In genomic region chr13:38452656-38453055, GRCh38 we compare ENCODE assay signal across 2 cellular contexts.
TF ChIP-seq lines count a peak whose summit lies in the region.

No MANE protein-coding gene starts in this region.

TF ChIP-seq in HepG2, 621 proteins besides CTCF, POLR2A, EP300 and RAD21 (continued from another document):
- no peak for TF ChIP-seq ONECUT2 (CRISPR knock-in tag; IDR thresholded peaks at IDR 0.05)
- TF ChIP-seq GLI4 (CRISPR knock-in tag; IDR thresholded peaks at IDR 0.05; ENCODE audit: borderline replicate concordance): no peak
- TF ChIP-seq POLR2AphosphoS5 (IDR thresholded peaks at IDR 0.05; ENCODE audit: low read depth, low read length): no peak
- no peak for TF ChIP-seq ZKSCAN8 (CRISPR knock-in tag; IDR thresholded peaks at IDR 0.05; ENCODE audit: borderline replicate concordance)
- no peak for TF ChIP-seq GATAD1 (CRISPR knock-in tag; IDR thresholded peaks at IDR 0.05)
- no peak for TF ChIP-seq NFATC3 (CRISPR knock-in tag; IDR thresholded peaks at IDR 0.05)
- TF ChIP-seq ZNF687 (CRISPR knock-in tag; IDR thresholded peaks at IDR 0.05): no peak
- TF ChIP-seq SMAD9 (CRISPR knock-in tag; IDR thresholded peaks at IDR 0.05): no peak

TF ChIP-seq in K562, 482 proteins besides CTCF, POLR2A, EP300 and RAD21:
- TF ChIP-seq, protein P1, sequence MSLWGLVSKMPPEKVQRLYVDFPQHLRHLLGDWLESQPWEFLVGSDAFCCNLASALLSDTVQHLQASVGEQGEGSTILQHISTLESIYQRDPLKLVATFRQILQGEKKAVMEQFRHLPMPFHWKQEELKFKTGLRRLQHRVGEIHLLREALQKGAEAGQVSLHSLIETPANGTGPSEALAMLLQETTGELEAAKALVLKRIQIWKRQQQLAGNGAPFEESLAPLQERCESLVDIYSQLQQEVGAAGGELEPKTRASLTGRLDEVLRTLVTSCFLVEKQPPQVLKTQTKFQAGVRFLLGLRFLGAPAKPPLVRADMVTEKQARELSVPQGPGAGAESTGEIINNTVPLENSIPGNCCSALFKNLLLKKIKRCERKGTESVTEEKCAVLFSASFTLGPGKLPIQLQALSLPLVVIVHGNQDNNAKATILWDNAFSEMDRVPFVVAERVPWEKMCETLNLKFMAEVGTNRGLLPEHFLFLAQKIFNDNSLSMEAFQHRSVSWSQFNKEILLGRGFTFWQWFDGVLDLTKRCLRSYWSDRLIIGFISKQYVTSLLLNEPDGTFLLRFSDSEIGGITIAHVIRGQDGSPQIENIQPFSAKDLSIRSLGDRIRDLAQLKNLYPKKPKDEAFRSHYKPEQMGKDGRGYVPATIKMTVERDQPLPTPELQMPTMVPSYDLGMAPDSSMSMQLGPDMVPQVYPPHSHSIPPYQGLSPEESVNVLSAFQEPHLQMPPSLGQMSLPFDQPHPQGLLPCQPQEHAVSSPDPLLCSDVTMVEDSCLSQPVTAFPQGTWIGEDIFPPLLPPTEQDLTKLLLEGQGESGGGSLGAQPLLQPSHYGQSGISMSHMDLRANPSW (CRISPR knock-in tag; IDR thresholded peaks at IDR 0.05): no peak
- TF ChIP-seq ZNF316 (IDR thresholded peaks at IDR 0.05): peak; percentile 25; the same call in 1 of the 2 replicates
